In the genomic region with DNA sequence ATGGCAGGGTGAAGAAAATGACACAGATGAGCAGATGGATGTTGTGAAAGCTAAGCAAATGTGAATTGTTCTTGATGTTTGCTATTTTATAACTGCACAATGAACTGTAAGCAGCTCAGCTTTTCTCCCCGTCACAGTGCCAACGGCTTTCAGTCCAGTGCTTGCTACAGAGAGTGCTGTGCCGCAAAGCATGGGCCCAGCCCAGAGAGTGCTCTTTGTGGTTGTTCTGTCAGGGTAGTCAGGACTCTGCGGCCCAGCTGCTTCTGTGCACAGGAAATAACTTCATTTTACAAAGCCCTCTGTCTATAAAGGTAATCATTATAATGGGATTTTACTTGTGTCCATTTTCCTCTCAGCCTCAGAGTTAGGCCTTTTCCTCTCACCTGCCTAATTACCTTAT, we compare ENCODE assay signal across 11 cellular contexts. TPM values are rescaled to one million over a fixed set of nuclear protein-coding genes. Genes with fewer than 3 reads are reported as not detected.
DNase-seq lines count a peak whose midpoint lies in the region; TF ChIP-seq lines count a peak whose summit lies in the region.
"Had no signal": no experiment of that assay in that cellular context is flagged by ENCODE, and none has a peak within 500 bp of the region (broad histone marks: within the 10 kb centered on the region; RNA-seq: fewer than 3 reads in every experiment).

No MANE protein-coding gene starts in this region.

- H3K36me3 Mint-ChIP-seq in T-helper 1 cell treated with Interleukin-12 subunit alpha and Interleukin-12 subunit beta and Interleukin-4 antibody, amounts not matched to agents 30 μg/mL and 1 μg/mL, for 36 hours (ENCODE audit: low read depth) = peaks cover 22% of the 10 kb centered on the region

- no peak overlapping the region for H3K4me3 ChIP-seq in left ventricle myocardium inferior
- H3K4me3 ChIP-seq: MG63 had no signal

- intact Hi-C loops in left ventricle myocardium inferior (cut with micrococcal nuclease) = no loop called here

- H3K4me1 ChIP-seq in left ventricle myocardium inferior = peaks cover 43% of the 10 kb centered on the region

- no peak for TF ChIP-seq CTCF in left ventricle myocardium inferior (IDR thresholded peaks at IDR 0.05; ENCODE audit: borderline replicate concordance)

- H3K27ac ChIP-seq in left ventricle myocardium inferior (replicated peaks) = peak overlapping the region; percentile 26

- H3K4me1 Mint-ChIP-seq in T-helper 1 cell treated with Interleukin-12 subunit alpha and Interleukin-12 subunit beta and Interleukin-4 antibody, amounts not matched to agents 30 μg/mL and 1 μg/mL, for 36 hours (ENCODE audit: low read depth) = peaks cover 79% of the 10 kb centered on the region

- no peaks in the 10 kb centered on the region for H3K27me3 Mint-ChIP-seq in T-helper 1 cell treated with Interleukin-12 subunit alpha and Interleukin-12 subunit beta and Interleukin-4 antibody, amounts not matched to agents 30 μg/mL and 1 μg/mL, for 36 hours (ENCODE audit: low read depth)

- no peaks in the 10 kb centered on the region for H3K27me3 ChIP-seq in left ventricle myocardium inferior (ENCODE audit: low read depth)
- H3K27me3 ChIP-seq: MG63 had no signal

- peak overlapping the region; percentile 72 for H3K4me3 Mint-ChIP-seq in T-helper 1 cell treated with Interleukin-12 subunit alpha and Interleukin-12 subunit beta and Interleukin-4 antibody, amounts not matched to agents 30 μg/mL and 1 μg/mL, for 36 hours

- H3K9me3 ChIP-seq in left ventricle myocardium inferior (replicated peaks) = no peaks in the 10 kb centered on the region
- H3K9me3 ChIP-seq: MG63 had no signal

- peak; percentile 49 for DNase-seq in activated T-cell treated with anti-CD3 and anti-CD28 coated beads for 24 hours (ENCODE audit: low read depth)
- no peak for DNase-seq in left ventricle myocardium inferior
- DNase-seq in stimulated activated CD8-positive, alpha-beta memory T cell treated with anti-CD3 and anti-CD28 coated beads, Interleukin-15, amount 100 ng/mL, for 48 hours (ENCODE audit: low read depth in 2 of 2) = peak; percentile 57 to 70
- no peak for DNase-seq in SHP77 treated with DMSO at 0.1 percent for 48 hours (lab: John Stamatoyannopoulos, UW)
- no peak for DNase-seq in NCI-H2171 treated with DMSO at 0.1 percent for 48 hours (lab: John Stamatoyannopoulos, UW)
- no peak for DNase-seq in NCI-H345 (lab: John Stamatoyannopoulos, UW)
- no peak for DNase-seq in cortex of kidney (lab: John Stamatoyannopoulos, UW)
- DNase-seq: MG63 had no signal

- peaks cover 2% of the 10 kb centered on the region for H3K36me3 ChIP-seq in left ventricle myocardium inferior
- H3K36me3 ChIP-seq: MG63 had no signal

- peak overlapping the region; percentile 95 for H3K27ac Mint-ChIP-seq in T-helper 1 cell treated with Interleukin-12 subunit alpha and Interleukin-12 subunit beta and Interleukin-4 antibody, amounts not matched to agents 30 μg/mL and 1 μg/mL, for 36 hours

- H3K9me3 Mint-ChIP-seq in T-helper 1 cell treated with Interleukin-12 subunit alpha and Interleukin-12 subunit beta and Interleukin-4 antibody, amounts not matched to agents 30 μg/mL and 1 μg/mL, for 36 hours = no peaks in the 10 kb centered on the region

RNA-seq across cellular contexts. Expression of a gene that starts 39.1 kb away (rescaled TPM):
- total RNA-seq in left ventricle myocardium inferior = not detected
- total RNA-seq: esophagus mucosa; T-helper 1 cell treated with Interleukin-12 subunit alpha and Interleukin-12 subunit beta and Interleukin-4 antibody, amounts not matched to agents 30 ng/mL and 1 ng/mL, for 36 hours had no signal

Comparison
In these comparisons a context has a peak if more than half of its experiments do, and no peak if none do; other contexts are left out.
1. DNase-seq: peak in activated T-cell treated with anti-CD3 and anti-CD28 coated beads for 24 hours (single experiment) and stimulated activated CD8-positive, alpha-beta memory T cell treated with anti-CD3 and anti-CD28 coated beads, Interleukin-15, amount 100 ng/mL, for 48 hours (2 of 2); none in left ventricle myocardium inferior (single experiment), SHP77 treated with DMSO at 0.1 percent for 48 hours (single experiment), NCI-H2171 treated with DMSO at 0.1 percent for 48 hours (single experiment), NCI-H345 (single experiment) and cortex of kidney (single experiment).